ENCODE assay signal across 7 cellular contexts in the genomic region with DNA sequence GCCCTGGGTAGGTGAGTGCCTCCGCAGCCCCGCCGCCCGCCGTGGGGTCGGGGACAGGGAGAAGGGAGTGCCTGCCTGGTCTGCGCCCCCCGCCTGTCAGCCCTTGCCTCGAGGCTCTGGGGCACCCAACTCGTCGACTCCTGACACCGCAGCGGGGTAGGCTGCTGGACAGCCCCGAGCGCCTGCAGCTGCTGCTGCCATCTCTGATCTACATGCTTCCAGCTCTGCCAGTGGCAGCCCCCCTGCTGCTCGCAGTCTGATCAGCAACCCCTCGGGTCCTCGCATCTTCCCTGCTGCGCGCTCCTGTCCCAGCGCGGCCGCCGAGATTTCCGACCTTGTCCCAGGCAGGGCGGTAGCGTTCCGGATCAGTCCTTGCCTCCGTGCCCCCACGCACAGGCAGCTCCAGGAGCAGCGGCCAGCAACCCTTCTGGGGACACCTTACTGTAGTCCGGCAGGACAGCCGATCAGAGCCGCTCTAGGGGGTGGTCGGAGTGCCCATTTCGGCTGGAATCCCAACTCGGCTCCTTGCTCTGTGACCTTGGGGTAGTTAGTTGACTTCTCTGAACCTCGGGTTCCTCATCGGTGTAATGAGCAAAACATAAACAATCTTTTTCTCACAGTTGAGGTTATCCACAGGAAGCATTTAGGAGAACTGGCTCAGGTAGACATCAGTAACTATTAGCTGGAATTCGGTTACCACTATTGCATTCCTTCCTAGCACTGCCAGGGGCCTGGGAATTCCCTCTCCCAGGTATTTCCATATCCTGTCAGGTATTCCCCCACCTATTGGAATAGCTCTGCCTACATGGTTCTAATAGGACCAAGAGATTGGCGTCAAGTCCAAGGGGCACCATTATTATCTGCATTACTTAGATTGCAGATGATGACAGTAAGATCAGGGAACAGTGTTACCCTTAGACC. TPM values are rescaled to one million over a fixed set of nuclear protein-coding genes. Genes with fewer than 3 reads are reported as not detected.
DNase-seq lines count a peak whose midpoint lies in the region; ATAC-seq and TF ChIP-seq lines count a peak whose summit lies in the region.
"Had no signal": no experiment of that assay in that cellular context is flagged by ENCODE, and none has a peak within 500 bp of the region (broad histone marks: within the 10 kb centered on the region; RNA-seq: fewer than 3 reads in every experiment).

No MANE protein-coding gene starts in this region.

- H3K9ac ChIP-seq in HUES6 (ENCODE audit: low read length), result peak overlapping the region; percentile 36

- H3K9me3 Mint-ChIP-seq in effector memory CD8-positive, alpha-beta T cell, result no peaks in the 10 kb centered on the region

- H3K27ac Mint-ChIP-seq in effector memory CD8-positive, alpha-beta T cell, result no peak overlapping the region

- H3K27me3 ChIP-seq in HUES6 (ENCODE audit: control insufficient read depth, insufficient read depth, low read length) (peaks cover 97% of the 10 kb centered on the region), psoas muscle (ENCODE audit: insufficient read depth in 3 of 3, low read length in 2 of 3) (peaks cover 0 to 58% (median 15%) of the 10 kb centered on the region in 3 donors)

- H3K4me3 ChIP-seq in HUES6 (ENCODE audit: low read depth, low read length), result peak overlapping the region; percentile 70
- peak overlapping the region; percentile 62 for H3K4me3 ChIP-seq in psoas muscle

- intact Hi-C loops in psoas muscle (cut with DNase I), result no loop called here

- H3K9me3 ChIP-seq in HUES6 (ENCODE audit: control insufficient read depth, insufficient read depth, low read depth, low read length) (no peaks in the 10 kb centered on the region), psoas muscle (no peaks in the 10 kb centered on the region)

- peak; percentile 10 for ATAC-seq in effector memory CD8-positive, alpha-beta T cell (replicated peaks)
- ATAC-seq in psoas muscle, result peak in 1 of 4 donors; percentile 33
- ATAC-seq: PC-3 had no signal

- no peak for TF ChIP-seq CTCF in psoas muscle (IDR thresholded peaks at IDR 0.05)

- H3K36me3 ChIP-seq in HUES6 (ENCODE audit: control insufficient read depth, insufficient read depth, low read length), result no peaks in the 10 kb centered on the region
- no peaks in the 10 kb centered on the region for H3K36me3 ChIP-seq in psoas muscle (ENCODE audit: insufficient read depth in 1 of 2, low read depth in 1 of 2)

- H3K4me3 Mint-ChIP-seq in effector memory CD8-positive, alpha-beta T cell, result peak overlapping the region; percentile 71 to 77

- no peak for DNase-seq in effector memory CD8-positive, alpha-beta T cell
- peak in 1 of 2 donors; percentile 51 for DNase-seq in psoas muscle
- no peak for DNase-seq in activated gamma-delta T cell (lab: John Stamatoyannopoulos, UW)
- no peak for DNase-seq in SIG-M5 (lab: John Stamatoyannopoulos, UW)
- no peak for DNase-seq in NCI-H524 (lab: John Stamatoyannopoulos, UW)
- DNase-seq: PC-3 had no signal

- H3K36me3 Mint-ChIP-seq in effector memory CD8-positive, alpha-beta T cell (ENCODE audit: insufficient read depth), result peaks cover 4% of the 10 kb centered on the region

- whole genome bisulfite sequencing in psoas muscle, 3 donors, result 17 to 21% (median 19%) methylated on average over 35 to 41 of the region's 41 CpGs

- H3K4me1 Mint-ChIP-seq in effector memory CD8-positive, alpha-beta T cell (ENCODE audit: low read depth in 2 of 2), result peaks cover 13 to 23% of the 10 kb centered on the region in 2 donors

- H3K27me3 Mint-ChIP-seq in effector memory CD8-positive, alpha-beta T cell, result peaks cover 83 to 99% of the 10 kb centered on the region in 2 donors

- H3K4me1 ChIP-seq in HUES6 (ENCODE audit: control insufficient read depth, insufficient read depth, low read length) (peaks cover 17% of the 10 kb centered on the region), psoas muscle (peaks cover 33% of the 10 kb centered on the region)

- H3K27ac ChIP-seq in HUES6 (ENCODE audit: low read depth, low read length) (no peak overlapping the region), psoas muscle (no peak overlapping the region)

RNA-seq across cellular contexts. Expression of a gene that starts 0.6 kb away (rescaled TPM):
- total RNA-seq in psoas muscle, result under 1 TPM in 2 of 4 donors, not detected in 2; 0.27 to 0.36 TPM
- under 1 TPM in 2 of 3 donors, not detected in 1; 0.06 to 0.08 TPM for polyA plus RNA-seq in psoas muscle
- total RNA-seq: PC-3 had no signal

RNA-seq across cellular contexts. Expression of a gene that starts 23.3 kb away (rescaled TPM):
- 1 to 10 TPM in 1 of 4 donors, under 1 TPM in 3; 0.28 to 2.2 (median 0.58) TPM for total RNA-seq in psoas muscle
- under 1 TPM; 0.56 to 0.79 (median 0.61) TPM for polyA plus RNA-seq in psoas muscle

RNA-seq across cellular contexts. Expression of a gene that starts 34.7 kb away (rescaled TPM):
- 100 to 1,000 TPM in 1 of 4 donors, 10 to 100 TPM in 3; 40.5 to 581 (median 80.2) TPM for total RNA-seq in psoas muscle
- polyA plus RNA-seq in psoas muscle, result 10 to 100 TPM; 12.3 to 23.8 (median 17.2) TPM

RNA-seq across cellular contexts. Expression of a gene that starts 41.2 kb away (rescaled TPM):
- 10 to 100 TPM; 30.6 to 77.5 (median 69.6) TPM for total RNA-seq in psoas muscle
- 100 to 1,000 TPM in 2 of 3 donors, 10 to 100 TPM in 1; 55.0 to 110 (median 103) TPM for polyA plus RNA-seq in psoas muscle

RNA-seq across cellular contexts. Expression of a gene that starts 50.9 kb away (rescaled TPM):
- total RNA-seq in psoas muscle, result 10 to 100 TPM; 44.3 to 77.5 (median 70.8) TPM
- 10 to 100 TPM; 62.6 to 74.4 (median 67.5) TPM for polyA plus RNA-seq in psoas muscle
